ENCODE assay signal across 1 cellular context in genomic region chr17:81711814-81712467, GRCh38.
TF ChIP-seq lines count a peak whose summit lies in the region.

Gene SLC25A10, plus strand, starts transcription at chr17:81712284. Its CDS starts 143 bp downstream, at chr17:81712427.

TF ChIP-seq in HepG2, 621 proteins besides CTCF, POLR2A, EP300 and RAD21 (continued from another document and continues in another):
- TF ChIP-seq IKZF5 (CRISPR knock-in tag; IDR thresholded peaks at IDR 0.05) = peak; percentile 98
- peak; percentile 94 for TF ChIP-seq ZNF563 (CRISPR knock-in tag; IDR thresholded peaks at IDR 0.05)
- peak; percentile 95; the same call in 1 of the 2 replicates for TF ChIP-seq ZNF230 (CRISPR knock-in tag; IDR thresholded peaks at IDR 0.05)
- TF ChIP-seq ZNF597 (CRISPR knock-in tag; IDR thresholded peaks at IDR 0.05) = peak; percentile 78; the same call in 1 of the 2 replicates
- peak; percentile 93 for TF ChIP-seq MTA1 (CRISPR knock-in tag; IDR thresholded peaks at IDR 0.05; ENCODE audit: borderline replicate concordance)
- peak; percentile 94 for TF ChIP-seq GATAD2A (CRISPR knock-in tag; IDR thresholded peaks at IDR 0.05)
- peak; percentile 68; the same call in 1 of the 2 replicates for TF ChIP-seq ZBTB4 (CRISPR knock-in tag; IDR thresholded peaks at IDR 0.05; ENCODE audit: borderline replicate concordance)
- TF ChIP-seq NCOR1 (IDR thresholded peaks at IDR 0.05; ENCODE audit: borderline replicate concordance, low read length) = peak; percentile 24; the same call in 1 of the 2 replicates
- TF ChIP-seq ZNF646 (CRISPR knock-in tag; IDR thresholded peaks at IDR 0.05) = no peak
- peak; percentile 89 for TF ChIP-seq ZBTB7B (CRISPR knock-in tag; IDR thresholded peaks at IDR 0.05)
- peak; percentile 78 for TF ChIP-seq DR1 (CRISPR knock-in tag; IDR thresholded peaks at IDR 0.05)
- TF ChIP-seq TRIM22 (IDR thresholded peaks at IDR 0.05) = no peak
- TF ChIP-seq KLF12 (CRISPR knock-in tag; IDR thresholded peaks at IDR 0.05; ENCODE audit: borderline replicate concordance) = peak; percentile 88
- TF ChIP-seq PRDM10 (CRISPR knock-in tag; IDR thresholded peaks at IDR 0.05; ENCODE audit: low read depth) = peak; percentile 73
- TF ChIP-seq ZEB1 (IDR thresholded peaks at IDR 0.05; ENCODE audit: insufficient replicate concordance, low read depth) = peak; percentile 25
- peak; percentile 97 for TF ChIP-seq ZNF501 (CRISPR knock-in tag; IDR thresholded peaks at IDR 0.05)
- TF ChIP-seq ZNF704 (CRISPR knock-in tag; IDR thresholded peaks at IDR 0.05; ENCODE audit: borderline replicate concordance) = peak; percentile 97; the same call in 1 of the 2 replicates
- peak; percentile 96 for TF ChIP-seq NRL (CRISPR knock-in tag; IDR thresholded peaks at IDR 0.05; ENCODE audit: borderline replicate concordance)
- TF ChIP-seq SMAD9 (CRISPR knock-in tag; IDR thresholded peaks at IDR 0.05) = peak; percentile 95; the same call in 1 of the 2 replicates
- TF ChIP-seq CREB3 (CRISPR knock-in tag; IDR thresholded peaks at IDR 0.05) = peak; percentile 99
- peak; percentile 90 for TF ChIP-seq TEAD3 (CRISPR knock-in tag; optimal IDR thresholded peaks at IDR 0.05; ENCODE audit: borderline replicate concordance)
- peak; percentile 88; the same call in 1 of the 2 replicates for TF ChIP-seq ZKSCAN8 (CRISPR knock-in tag; IDR thresholded peaks at IDR 0.05; ENCODE audit: borderline replicate concordance)
- no peak for TF ChIP-seq RBM22 (optimal IDR thresholded peaks at IDR 0.05; ENCODE audit: low read length)
- TF ChIP-seq KDM5A (IDR thresholded peaks at IDR 0.05; ENCODE audit: borderline replicate concordance, low read length) = no peak; the same call in none of the 2 replicates
- TF ChIP-seq NFATC3 (CRISPR knock-in tag; IDR thresholded peaks at IDR 0.05) = peak; percentile 86; the same call in 1 of the 2 replicates
- peak; percentile 90 for TF ChIP-seq ZHX1 (CRISPR knock-in tag; IDR thresholded peaks at IDR 0.05; ENCODE audit: low read depth)
- peak; percentile 98 for TF ChIP-seq KLF11 (CRISPR knock-in tag; IDR thresholded peaks at IDR 0.05)
- TF ChIP-seq REPIN1 (CRISPR knock-in tag; IDR thresholded peaks at IDR 0.05; ENCODE audit: borderline replicate concordance, low read depth) = peak; percentile 98
- peak; percentile 100 for TF ChIP-seq MLX (CRISPR knock-in tag; IDR thresholded peaks at IDR 0.05)
- peak; percentile 98 for TF ChIP-seq ZNF264 (CRISPR knock-in tag; IDR thresholded peaks at IDR 0.05)
- peak; percentile 98 for TF ChIP-seq ZNF552 (CRISPR knock-in tag; IDR thresholded peaks at IDR 0.05; ENCODE audit: borderline replicate concordance)
- peak; percentile 99 for TF ChIP-seq ATF7-NPFF (CRISPR knock-in tag; IDR thresholded peaks at IDR 0.05; ENCODE audit: low read depth)
